17 cellular contexts compared by ENCODE assay signal in the genomic region with DNA sequence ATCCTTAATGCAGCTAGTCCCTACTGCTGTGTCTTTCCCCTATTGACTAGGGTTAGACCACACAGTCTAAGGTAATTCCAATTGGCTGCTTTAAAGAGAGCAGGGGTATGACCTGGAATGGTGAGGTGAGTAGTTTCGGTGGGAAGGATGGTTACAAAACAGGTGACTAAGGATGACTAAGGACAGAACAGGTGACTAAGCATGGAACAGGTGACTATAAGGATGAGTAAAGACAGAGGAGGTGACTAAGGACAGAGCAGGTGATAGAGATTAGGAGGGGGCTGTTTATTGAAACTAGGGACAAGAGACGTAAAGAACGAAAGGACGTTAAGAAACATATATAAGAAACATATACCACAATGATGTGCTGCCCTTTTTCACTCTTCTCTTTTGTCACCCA.
DNase-seq lines count a peak whose midpoint lies in the region; ATAC-seq and TF ChIP-seq lines count a peak whose summit lies in the region.
"Had no signal": no experiment of that assay in that cellular context is flagged by ENCODE, and none has a peak within 500 bp of the region (broad histone marks: within the 10 kb centered on the region; RNA-seq: fewer than 3 reads in every experiment).

No MANE protein-coding gene starts in this region.

- H3K4me1 ChIP-seq in PC-9 (replicated peaks; ENCODE audit: insufficient read depth) (peaks cover 23% of the 10 kb centered on the region), foreskin keratinocyte (no peaks in the 10 kb centered on the region)
- H3K4me1 ChIP-seq: esophagus squamous epithelium had no signal

- no peaks in the 10 kb centered on the region for H3K36me3 Mint-ChIP-seq in activated naive CD8-positive, alpha-beta T cell treated with anti-CD3 and anti-CD28 coated beads, Interleukin-2, amount 10 ng/mL, durations not matched to agents 7 days and 5 days
- H3K36me3 Mint-ChIP-seq in activated naive CD8-positive, alpha-beta T cell treated with anti-CD3 and anti-CD28 coated beads for 36 hours = no peaks in the 10 kb centered on the region
- no peaks in the 10 kb centered on the region for H3K36me3 Mint-ChIP-seq in type B pancreatic cell

- no peak overlapping the region for H3K4me3 ChIP-seq in PC-9
- H3K4me3 ChIP-seq: coronary artery, esophagus squamous epithelium had no signal

- H3K4me2 ChIP-seq in PC-9 = peak overlapping the region; percentile 47

- POLR2A ChIA-PET in activated naive CD8-positive, alpha-beta T cell treated with anti-CD3 and anti-CD28 coated beads, Interleukin-2, amount 10 ng/mL, durations not matched to agents 7 days and 5 days (lab: Charles Lee) = no interaction called here
- POLR2A ChIA-PET in PC-9 (lab: Charles Lee; ENCODE audit: unreplicated experiment) = interaction anchor here (0.5 to 0.7 kb wide), 2 partner anchors 392 to 692 kb away, joined by 3 to 9 read pairs; no protein-coding TSS in a partner anchor

- H3K27me3 ChIP-seq in PC-9 (ENCODE audit: insufficient read depth, low read depth) (no peaks in the 10 kb centered on the region), foreskin keratinocyte (no peaks in the 10 kb centered on the region)
- H3K27me3 ChIP-seq: esophagus squamous epithelium had no signal

- peaks cover 21% of the 10 kb centered on the region for H3F3A ChIP-seq in PC-9 (ENCODE audit: insufficient read depth, low read depth)

- H3K79me2 ChIP-seq in PC-9 (ENCODE audit: low read depth) = no peaks in the 10 kb centered on the region

- no peaks in the 10 kb centered on the region for H4K20me1 ChIP-seq in PC-9 (ENCODE audit: insufficient read depth)

- H3K4me1 Mint-ChIP-seq in activated naive CD8-positive, alpha-beta T cell treated with anti-CD3 and anti-CD28 coated beads, Interleukin-2, amount 10 ng/mL, durations not matched to agents 7 days and 5 days = peaks cover 2% of the 10 kb centered on the region
- H3K4me1 Mint-ChIP-seq in activated naive CD8-positive, alpha-beta T cell treated with anti-CD3 and anti-CD28 coated beads for 36 hours = peaks cover 3% of the 10 kb centered on the region
- peaks cover 6% of the 10 kb centered on the region for H3K4me1 Mint-ChIP-seq in type B pancreatic cell (ENCODE audit: unreplicated experiment)

- no peaks in the 10 kb centered on the region for H3K36me3 ChIP-seq in PC-9 (ENCODE audit: low read depth)
- H3K36me3 ChIP-seq: esophagus squamous epithelium had no signal

- intact Hi-C loops in PC-9 (cut with micrococcal nuclease; ENCODE audit: unreplicated experiment) = loop anchor here (1.0 to 10.0 kb wide), 4 partner anchors 231 to 559 kb away; no protein-coding TSS in a partner anchor

- peaks cover 3% of the 10 kb centered on the region; the same call in 1 of the 2 replicates for H3K9me2 ChIP-seq in PC-9 (ENCODE audit: insufficient read depth)

- peaks cover 20% of the 10 kb centered on the region for H3K9me3 ChIP-seq in PC-9 (ENCODE audit: insufficient read depth, low read depth)
- H3K9me3 ChIP-seq: esophagus squamous epithelium had no signal

- H2AFZ ChIP-seq in PC-9 = peak overlapping the region; percentile 64

- no peaks in the 10 kb centered on the region for H3K27me3 Mint-ChIP-seq in activated naive CD8-positive, alpha-beta T cell treated with anti-CD3 and anti-CD28 coated beads, Interleukin-2, amount 10 ng/mL, durations not matched to agents 7 days and 5 days
- no peaks in the 10 kb centered on the region for H3K27me3 Mint-ChIP-seq in activated naive CD8-positive, alpha-beta T cell treated with anti-CD3 and anti-CD28 coated beads for 36 hours
- no peaks in the 10 kb centered on the region for H3K27me3 Mint-ChIP-seq in type B pancreatic cell

- ATAC-seq in activated naive CD8-positive, alpha-beta T cell treated with anti-CD3 and anti-CD28 coated beads, Interleukin-2, amount 10 ng/mL, durations not matched to agents 7 days and 5 days (ENCODE audit: low read depth) = no peak
- ATAC-seq in foreskin keratinocyte (peak; percentile 89), GM21576 (IDR thresholded peaks at IDR 0.05; ENCODE audit: unreplicated experiment) (no peak)
- ATAC-seq: SK-N-SH treated with all-trans-retinoic acid at 6 μM for 48 hours had no signal

- BruUV-seq in PC-9 (replicated peaks; lab: Mats Ljungman, UMichigan) = no TSS peak

- H3K27ac Mint-ChIP-seq in activated naive CD8-positive, alpha-beta T cell treated with anti-CD3 and anti-CD28 coated beads, Interleukin-2, amount 10 ng/mL, durations not matched to agents 7 days and 5 days = peak overlapping the region; percentile 2
- H3K27ac Mint-ChIP-seq in activated naive CD8-positive, alpha-beta T cell treated with anti-CD3 and anti-CD28 coated beads for 36 hours = no peak overlapping the region
- peak overlapping the region; percentile 67 for H3K27ac Mint-ChIP-seq in type B pancreatic cell

- no peaks in the 10 kb centered on the region for H3K9me3 Mint-ChIP-seq in activated naive CD8-positive, alpha-beta T cell treated with anti-CD3 and anti-CD28 coated beads, Interleukin-2, amount 10 ng/mL, durations not matched to agents 7 days and 5 days
- no peaks in the 10 kb centered on the region for H3K9me3 Mint-ChIP-seq in activated naive CD8-positive, alpha-beta T cell treated with anti-CD3 and anti-CD28 coated beads for 36 hours
- no peaks in the 10 kb centered on the region for H3K9me3 Mint-ChIP-seq in type B pancreatic cell

- no peak overlapping the region for H3K4me3 Mint-ChIP-seq in activated naive CD8-positive, alpha-beta T cell treated with anti-CD3 and anti-CD28 coated beads, Interleukin-2, amount 10 ng/mL, durations not matched to agents 7 days and 5 days
- no peak overlapping the region for H3K4me3 Mint-ChIP-seq in activated naive CD8-positive, alpha-beta T cell treated with anti-CD3 and anti-CD28 coated beads for 36 hours
- no peak overlapping the region for H3K4me3 Mint-ChIP-seq in type B pancreatic cell

- CTCF ChIA-PET in PC-9 (lab: Charles Lee) = interaction anchor here (0.6 kb wide), 1 partner anchor 234 kb away, joined by 5 read pairs; a partner anchor contains a TSS

- no peak for DNase-seq in activated naive CD8-positive, alpha-beta T cell treated with anti-CD3 and anti-CD28 coated beads, Interleukin-2, amount 10 ng/mL, durations not matched to agents 7 days and 5 days
- DNase-seq in activated naive CD8-positive, alpha-beta T cell treated with anti-CD3 and anti-CD28 coated beads for 36 hours = no peak
- DNase-seq in PC-9 = peak; percentile 31 to 74
- peak; percentile 55 to 81 for DNase-seq in foreskin keratinocyte
- no peak for DNase-seq in type B pancreatic cell (ENCODE audit: extremely low spot score, unreplicated experiment)
- DNase-seq in stimulated activated CD8-positive, alpha-beta memory T cell treated with anti-CD3 and anti-CD28 coated beads, Interleukin-4, amount 100 ng/mL, for 48 hours = no peak
- DNase-seq in dermis blood vessel endothelial cell = no peak
- DNase-seq: activated CD4-positive, alpha-beta T cell treated with anti-CD3 and anti-CD28 coated beads, Interleukin-2, amount 50 U/mL, for 48 hours; esophagus squamous epithelium; NCI-H1694; NCI-H446 treated with DMSO at 0.1 percent for 48 hours; stimulated activated CD4-positive, alpha-beta T cell treated with anti-CD3 and anti-CD28 coated beads, Interleukin-15, amount 100 ng/mL, for 24 hours; substantia nigra had no signal

- H3K27ac ChIP-seq in PC-9 = peak overlapping the region; percentile 99
- peak overlapping the region; percentile 77 for H3K27ac ChIP-seq in foreskin keratinocyte
- H3K27ac ChIP-seq: coronary artery, HL-60 had no signal

- TF ChIP-seq CTCF in PC-9 (conservative IDR thresholded peaks at IDR 0.05) (no peak), foreskin keratinocyte (conservative IDR thresholded peaks at IDR 0.05) (no peak), type B pancreatic cell (conservative IDR thresholded peaks at IDR 0.05) (no peak)

Comparison
In these comparisons a context has a peak if more than half of its experiments do, and no peak if none do; other contexts are left out.
1. DNase-seq: peak in PC-9 (2 of 2) and foreskin keratinocyte (2 of 2); none in activated naive CD8-positive, alpha-beta T cell treated with anti-CD3 and anti-CD28 coated beads, Interleukin-2, amount 10 ng/mL, durations not matched to agents 7 days and 5 days (single experiment), activated naive CD8-positive, alpha-beta T cell treated with anti-CD3 and anti-CD28 coated beads for 36 hours (single experiment), type B pancreatic cell (single experiment), stimulated activated CD8-positive, alpha-beta memory T cell treated with anti-CD3 and anti-CD28 coated beads, Interleukin-4, amount 100 ng/mL, for 48 hours (single experiment) and dermis blood vessel endothelial cell (single experiment).